Comparison of ENCODE assay signal across 8 cellular contexts in the genomic region with DNA sequence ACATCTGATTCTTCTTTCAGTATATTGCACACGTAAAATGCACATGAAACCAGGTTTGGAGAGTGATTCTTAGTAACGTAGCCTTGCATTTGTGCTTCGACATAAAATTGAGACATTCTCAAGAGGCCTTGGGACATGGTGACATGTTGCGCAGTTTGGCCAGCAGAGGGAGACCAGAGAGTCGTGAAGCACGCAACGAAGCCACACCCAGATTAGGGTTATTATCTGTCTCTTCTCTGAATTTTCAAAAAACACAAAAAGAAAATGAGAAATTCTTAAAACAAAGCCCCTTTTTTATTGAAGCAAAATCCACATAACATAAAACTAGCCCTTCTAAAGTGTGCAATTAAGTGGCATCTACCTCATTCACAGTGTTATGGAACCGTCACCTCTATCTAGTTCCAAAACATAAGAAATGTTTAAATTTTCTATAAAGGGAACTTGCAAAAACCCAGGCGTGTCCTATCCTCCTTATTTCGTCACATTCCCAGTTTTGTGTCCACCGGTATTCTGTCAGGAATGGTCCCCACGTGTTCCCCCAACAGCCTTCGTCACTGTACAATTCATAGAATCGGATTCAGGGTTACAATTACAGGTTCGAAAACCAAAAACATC.
DNase-seq lines count a peak whose midpoint lies in the region; ATAC-seq and TF ChIP-seq lines count a peak whose summit lies in the region.

No MANE protein-coding gene starts in this region.

- H3K4me1 ChIP-seq in breast epithelium: peaks cover 10 to 21% of the 10 kb centered on the region in 2 donors

- no peaks in the 10 kb centered on the region for H3K27me3 ChIP-seq in breast epithelium

- intact Hi-C loops in breast epithelium (cut with DNase I; ENCODE audit: low total_unique reads): loop anchor here (10.0 kb wide), 1 partner anchor 738 kb away; no protein-coding TSS in a partner anchor

- no peaks in the 10 kb centered on the region for H3K9me3 ChIP-seq in breast epithelium

- H3K4me3 ChIP-seq in AG10803 (ENCODE audit: low read length): no peak overlapping the region
- H3K4me3 ChIP-seq in breast epithelium: peak overlapping the region in 1 of 3 donors; percentile 42

- TF ChIP-seq POLR2A in breast epithelium (IDR thresholded peaks at IDR 0.05): no peak

- DNase-seq in AG10803 (ENCODE audit: low read depth): peak; percentile 89
- peak; percentile 5 for DNase-seq in NCI-H128 (lab: John Stamatoyannopoulos, UW; ENCODE audit: unreplicated experiment)
- DNase-seq in breast epithelium (ENCODE audit: low spot score in 2 of 2): peak; percentile 53 to 74
- peak; percentile 80 for DNase-seq in inferior parietal cortex (ENCODE audit: extremely low spot score)
- peak; percentile 62 for DNase-seq in stimulated activated CD4-positive, alpha-beta T cell treated with anti-CD3 and anti-CD28 coated beads, Interleukin-12 subunit alpha, Interleukin-12 subunit beta, amount 100 ng/mL, for 4 hours
- DNase-seq in HuH-7 (ENCODE audit: low spot score): no peak

- peak; percentile 35 for ATAC-seq in GM19468 (IDR thresholded peaks at IDR 0.05; ENCODE audit: extremely low read depth, unreplicated experiment)

- peak overlapping the region; percentile 70 for H3K27ac ChIP-seq in VCaP
- H3K27ac ChIP-seq in breast epithelium: peak overlapping the region; percentile 91 to 94

- H3K36me3 ChIP-seq in breast epithelium: no peaks in the 10 kb centered on the region

- TF ChIP-seq CTCF in AG10803 (conservative IDR thresholded peaks at IDR 0.05; ENCODE audit: low read length) (peak; percentile 90), VCaP (conservative IDR thresholded peaks at IDR 0.05) (peak; percentile 92), breast epithelium (IDR thresholded peaks at IDR 0.05) (peak; percentile 73 to 90 (median 74))
